Comparison of ENCODE assay signal across 19 cellular contexts in the genomic region with DNA sequence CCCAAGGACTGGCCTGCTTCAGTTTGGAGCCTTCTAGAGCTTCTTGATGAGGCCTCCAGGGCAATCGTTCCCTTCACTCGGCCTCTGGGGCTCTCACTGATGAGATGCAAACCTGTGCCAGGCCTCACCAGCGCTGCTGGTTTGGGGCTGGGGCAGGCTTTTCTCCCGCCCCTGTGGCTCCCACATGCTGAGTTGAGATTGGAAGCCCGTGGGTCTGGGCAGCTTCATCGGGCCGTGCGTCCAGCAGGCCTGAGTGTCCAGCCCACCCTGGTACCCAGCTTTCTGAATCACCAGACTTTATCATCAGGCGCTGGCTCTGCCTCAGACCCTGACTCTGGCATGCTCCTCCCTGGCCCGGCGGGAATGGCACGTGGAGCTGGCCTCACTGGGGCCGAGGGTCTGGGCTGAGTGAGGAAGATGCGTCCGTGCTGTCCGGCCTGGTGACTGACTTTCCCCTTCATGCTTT. TPM values are rescaled to one million over a fixed set of nuclear protein-coding genes. Genes with fewer than 3 reads are reported as not detected.
A peak's percentile ranks its signal among the peaks of the same experiment; 100 is the strongest.
DNase-seq lines count a peak whose midpoint lies in the region; ATAC-seq and TF ChIP-seq lines count a peak whose summit lies in the region.
"Had no signal": no experiment of that assay in that cellular context is flagged by ENCODE, and none has a peak within 500 bp of the region (broad histone marks: within the 10 kb centered on the region; RNA-seq: fewer than 3 reads in every experiment).

No MANE protein-coding gene starts in this region.

- peaks cover 33% of the 10 kb centered on the region for H3K36me3 Mint-ChIP-seq in WTC11

- DNase-seq in GM13976 (ENCODE audit: low spot score): peak; percentile 5
- DNase-seq in WTC11 (ENCODE audit: low spot score): peak; percentile 7
- peak; percentile 60 for DNase-seq in right atrium auricular region (ENCODE audit: low spot score)
- peak; percentile 69 for DNase-seq in spleen
- DNase-seq: activated CD4-positive, alpha-beta T cell treated with anti-CD3 and anti-CD28 coated beads, Interleukin-2, amount 50 U/mL, for 4 hours; activated naive CD4-positive, alpha-beta T cell treated with Interleukin-2 at 50 U/mL for 16 hours; CD8-positive, alpha-beta memory T cell; NCI-H1417; stimulated activated CD4-positive, alpha-beta T cell treated with anti-CD3 and anti-CD28 coated beads, Interleukin-4, amount 100 ng/mL, for 24 hours; stimulated activated naive B cell treated with anti-CD40 and anti-IgM and Interleukin-4, amounts not matched to agents 10 μg/mL and 1 μg/mL and 100 μg/mL, for 72 hours; T-helper 17 cell had no signal

- H3K27ac ChIP-seq in right atrium auricular region: peak overlapping the region; percentile 47 to 57
- peak overlapping the region in 1 of 8 donors; percentile 24 for H3K27ac ChIP-seq in spleen

- no peak overlapping the region for H3K27ac Mint-ChIP-seq in WTC11
- H3K27ac Mint-ChIP-seq: T-helper 17 cell had no signal

- ATAC-seq in WTC11: no peak
- ATAC-seq in HG03135 (IDR thresholded peaks at IDR 0.05; ENCODE audit: unreplicated experiment): no peak
- no peak for ATAC-seq in HG02938 (IDR thresholded peaks at IDR 0.05; ENCODE audit: unreplicated experiment)
- ATAC-seq in HG02588 (IDR thresholded peaks at IDR 0.05; ENCODE audit: unreplicated experiment): no peak
- ATAC-seq: Panc1; stimulated activated naive B cell treated with anti-CD40 and anti-IgM and Interleukin-4, amounts not matched to agents 10 μg/mL and 1 μg/mL and 100 μg/mL, for 72 hours; T-helper 17 cell had no signal

- no peaks in the 10 kb centered on the region; the same call in 1 of the 2 replicates for H3K27me3 Mint-ChIP-seq in WTC11 (ENCODE audit: low read depth)
- H3K27me3 Mint-ChIP-seq: IgD-negative memory B cell; stimulated activated naive B cell treated with anti-CD40 and anti-IgM and Interleukin-4, amounts not matched to agents 10 μg/mL and 1 μg/mL and 100 μg/mL, for 72 hours; T-helper 17 cell had no signal

- intact Hi-C loops in spleen (cut with DNase I; ENCODE audit: low total_unique reads): no loop called here

- H3K4me3 ChIP-seq in right atrium auricular region (no peak overlapping the region), spleen (no peak overlapping the region)

- CTCF ChIA-PET in WTC11 (lab: Charles Lee): interaction anchor here (0.5 to 4.9 kb wide), 6 partner anchors 9 to 92 kb away, joined by 4 to 26 read pairs (median 5); no protein-coding TSS in a partner anchor

- H3K36me3 ChIP-seq in right atrium auricular region (peaks cover 49% of the 10 kb centered on the region), spleen (peaks cover 4 to 61% (median 48%) of the 10 kb centered on the region in 6 donors)

- no peaks in the 10 kb centered on the region for H3K27me3 ChIP-seq in right atrium auricular region
- no peaks in the 10 kb centered on the region for H3K27me3 ChIP-seq in spleen (replicated peaks in 1 of 7)

- H3K9me3 Mint-ChIP-seq in WTC11: no peaks in the 10 kb centered on the region
- H3K9me3 Mint-ChIP-seq: IgD-negative memory B cell; stimulated activated naive B cell treated with anti-CD40 and anti-IgM and Interleukin-4, amounts not matched to agents 10 μg/mL and 1 μg/mL and 100 μg/mL, for 72 hours had no signal

- 91 to 100% (median 92%) methylated on average over 3 to 16 of the region's 16 CpGs; no CpG with 5 or more reads in 1 of the 5 donors for WGBS in spleen, 5 donors

- POLR2A ChIA-PET in WTC11 (lab: Charles Lee): no interaction called here

- H3K9me3 ChIP-seq in right atrium auricular region (no peaks in the 10 kb centered on the region), spleen (no peaks in the 10 kb centered on the region)

- no peak for TF ChIP-seq POLR2A in spleen (IDR thresholded peaks at IDR 0.05)

- no peak for TF ChIP-seq CTCF in GM13976 (IDR thresholded peaks at IDR 0.05; ENCODE audit: borderline replicate concordance, control extremely low read depth, extremely low read depth, insufficient read depth, missing control alignments)
- TF ChIP-seq CTCF in WTC11 (IDR thresholded peaks at IDR 0.05): no peak
- TF ChIP-seq CTCF in right atrium auricular region (IDR thresholded peaks at IDR 0.05): no peak
- TF ChIP-seq CTCF in spleen (IDR thresholded peaks at IDR 0.05 in 8 of 11, conservative IDR thresholded peaks at IDR 0.05 in 3 of 11): no peak

- peaks cover 0 to 56% of the 10 kb centered on the region in 2 donors for H3K4me1 ChIP-seq in right atrium auricular region
- H3K4me1 ChIP-seq in spleen: peaks cover 21 to 75% (median 38%) of the 10 kb centered on the region in 6 donors

- H3K4me1 Mint-ChIP-seq in WTC11: peaks cover 23% of the 10 kb centered on the region

- H3K4me3 Mint-ChIP-seq in WTC11: no peak overlapping the region
- H3K4me3 Mint-ChIP-seq: stimulated activated naive B cell treated with anti-CD40 and anti-IgM and Interleukin-4, amounts not matched to agents 10 μg/mL and 1 μg/mL and 100 μg/mL, for 72 hours; T-helper 17 cell had no signal

- in situ Hi-C loops in GM13976 (cut with MboI; ENCODE audit: low sequenced_read_pairs, unreplicated experiment): no loop called here

TF ChIP-seq in WTC11, 78 proteins besides CTCF, POLR2A, EP300 and RAD21 (continues in another document):
- TF ChIP-seq RELA (CRISPR knock-in tag; IDR thresholded peaks at IDR 0.05; ENCODE audit: borderline replicate concordance) (no peak), IRF2 (CRISPR knock-in tag; IDR thresholded peaks at IDR 0.05; ENCODE audit: borderline replicate concordance, low read depth) (no peak), ZNF425 (CRISPR knock-in tag; conservative IDR thresholded peaks at IDR 0.05) (no peak), E2F4 (CRISPR knock-in tag; IDR thresholded peaks at IDR 0.05; ENCODE audit: borderline replicate concordance, low read depth) (no peak)
- TF ChIP-seq, protein P1, sequence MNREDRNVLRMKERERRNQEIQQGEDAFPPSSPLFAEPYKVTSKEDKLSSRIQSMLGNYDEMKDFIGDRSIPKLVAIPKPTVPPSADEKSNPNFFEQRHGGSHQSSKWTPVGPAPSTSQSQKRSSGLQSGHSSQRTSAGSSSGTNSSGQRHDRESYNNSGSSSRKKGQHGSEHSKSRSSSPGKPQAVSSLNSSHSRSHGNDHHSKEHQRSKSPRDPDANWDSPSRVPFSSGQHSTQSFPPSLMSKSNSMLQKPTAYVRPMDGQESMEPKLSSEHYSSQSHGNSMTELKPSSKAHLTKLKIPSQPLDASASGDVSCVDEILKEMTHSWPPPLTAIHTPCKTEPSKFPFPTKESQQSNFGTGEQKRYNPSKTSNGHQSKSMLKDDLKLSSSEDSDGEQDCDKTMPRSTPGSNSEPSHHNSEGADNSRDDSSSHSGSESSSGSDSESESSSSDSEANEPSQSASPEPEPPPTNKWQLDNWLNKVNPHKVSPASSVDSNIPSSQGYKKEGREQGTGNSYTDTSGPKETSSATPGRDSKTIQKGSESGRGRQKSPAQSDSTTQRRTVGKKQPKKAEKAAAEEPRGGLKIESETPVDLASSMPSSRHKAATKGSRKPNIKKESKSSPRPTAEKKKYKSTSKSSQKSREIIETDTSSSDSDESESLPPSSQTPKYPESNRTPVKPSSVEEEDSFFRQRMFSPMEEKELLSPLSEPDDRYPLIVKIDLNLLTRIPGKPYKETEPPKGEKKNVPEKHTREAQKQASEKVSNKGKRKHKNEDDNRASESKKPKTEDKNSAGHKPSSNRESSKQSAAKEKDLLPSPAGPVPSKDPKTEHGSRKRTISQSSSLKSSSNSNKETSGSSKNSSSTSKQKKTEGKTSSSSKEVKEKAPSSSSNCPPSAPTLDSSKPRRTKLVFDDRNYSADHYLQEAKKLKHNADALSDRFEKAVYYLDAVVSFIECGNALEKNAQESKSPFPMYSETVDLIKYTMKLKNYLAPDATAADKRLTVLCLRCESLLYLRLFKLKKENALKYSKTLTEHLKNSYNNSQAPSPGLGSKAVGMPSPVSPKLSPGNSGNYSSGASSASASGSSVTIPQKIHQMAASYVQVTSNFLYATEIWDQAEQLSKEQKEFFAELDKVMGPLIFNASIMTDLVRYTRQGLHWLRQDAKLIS (CRISPR knock-in tag; IDR thresholded peaks at IDR 0.05; ENCODE audit: borderline replicate concordance): no peak

RNA-seq across cellular contexts. Expression of gene CALM3, which starts 4.3 kb away (rescaled TPM):
- total RNA-seq in WTC11 (2021) (306 to 350 TPM (median 346 TPM) in 3 replicates), right atrium auricular region (100 to 1,000 TPM; 210 to 296 TPM), spleen (100 to 1,000 TPM; 121 to 197 (median 143) TPM)
- polyA plus RNA-seq in spleen: 100 to 1,000 TPM in 2 of 3 donors, 10 to 100 TPM in 1; 78.1 to 167 (median 111) TPM

RNA-seq across cellular contexts. Expression of gene PTGIR, which starts 19.5 kb away (rescaled TPM):
- total RNA-seq in WTC11 (2021) (0.24 TPM in 1 of 3 replicates, not detected in the others), right atrium auricular region (10 to 100 TPM in 1 of 2 donors, 1 to 10 TPM in 1; 7.0 to 20.6 TPM), spleen (10 to 100 TPM in 3 of 7 donors, 1 to 10 TPM in 4; 5.4 to 18.6 (median 8.6) TPM)
- 1 to 10 TPM; 5.7 to 9.1 (median 5.9) TPM for polyA plus RNA-seq in spleen
- total RNA-seq: NCI-H460 had no signal
- polyA plus RNA-seq: CD8-positive, alpha-beta memory T cell had no signal

RNA-seq across cellular contexts. Expression of gene GNG8, which starts 30.6 kb away (rescaled TPM):
- total RNA-seq in WTC11 (2021) (not detected in 3 replicates), right atrium auricular region (not detected), spleen (not detected)
- not detected for polyA plus RNA-seq in spleen
- total RNA-seq: epithelial cell of proximal tubule, NCI-H460, pulmonary artery endothelial cell, T-helper 17 cell had no signal
- polyA plus RNA-seq: CD8-positive, alpha-beta memory T cell; IgD-negative memory B cell had no signal

RNA-seq across cellular contexts. Expression of gene DACT3, which starts 55.6 kb away (rescaled TPM):
- total RNA-seq in WTC11 (2021): 1.8 to 1.9 TPM (median 1.8 TPM) in 3 replicates
- 10 to 100 TPM; 23.5 to 25.9 TPM for total RNA-seq in right atrium auricular region
- total RNA-seq in spleen: 10 to 100 TPM in 1 of 7 donors, 1 to 10 TPM in 6; 4.9 to 10.4 (median 6.1) TPM
- 1 to 10 TPM; 1.6 to 4.1 (median 3.2) TPM for polyA plus RNA-seq in spleen
- total RNA-seq: epithelial cell of proximal tubule, NCI-H460, T-helper 17 cell had no signal
- polyA plus RNA-seq: CD8-positive, alpha-beta memory T cell; IgD-negative memory B cell had no signal

Comparison
In these comparisons a context has a peak if more than half of its experiments do, and no peak if none do; other contexts are left out.
1. DNase-seq: peak in every context shown above with its lines; median percentile 69 in spleen; 60 in right atrium auricular region; 7 in WTC11; 5 in GM13976.